Comparison of ENCODE assay signal across 27 cellular contexts in the genomic region with DNA sequence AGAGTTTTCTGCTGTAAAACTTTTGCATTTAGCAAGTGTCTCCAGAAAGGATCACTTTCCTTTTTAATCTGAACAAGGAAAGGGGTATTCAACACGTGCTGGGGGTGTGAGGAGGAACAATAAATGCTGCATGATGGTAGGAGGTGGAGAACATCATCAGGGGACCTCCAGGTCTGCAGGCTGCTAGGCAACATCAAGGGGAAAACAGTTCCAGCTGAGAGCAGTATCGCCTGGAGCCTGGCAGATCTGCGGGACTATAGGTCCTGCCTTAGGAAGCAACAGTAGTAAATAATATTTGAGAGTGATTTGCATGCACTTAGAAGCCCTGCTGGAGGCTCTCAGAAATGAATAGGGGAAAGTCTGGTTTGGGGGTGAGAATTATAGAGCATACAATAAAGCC.
"Had no signal": no experiment of that assay in that cellular context is flagged by ENCODE, and none has a peak within 500 bp of the region (broad histone marks: within the 10 kb centered on the region; RNA-seq: fewer than 3 reads in every experiment).

No MANE protein-coding gene starts in this region.

- H3K27ac Mint-ChIP-seq: activated CD4-positive, alpha-beta memory T cell treated with anti-CD3 and anti-CD28 coated beads, Interleukin-2, amount 10 ng/mL, durations not matched to agents 7 days and 5 days; activated CD4-positive, alpha-beta T cell treated with anti-CD3 and anti-CD28 coated beads, Interleukin-2, amount 10 ng/mL, durations not matched to agents 7 days and 5 days; activated naive CD4-positive, alpha-beta T cell treated with anti-CD3 and anti-CD28 coated beads, Interleukin-2, amount 50 U/mL, for 24 hours; activated T-cell treated with anti-CD3 and anti-CD28 coated beads, Interleukin-2, amount 50 U/mL, for 24 hours; activated T-helper 17 cell treated with anti-CD3 and anti-CD28 coated beads, Interleukin-2, amount 50 U/mL, for 72 hours; nephron progenitor cell; progenitor cell of endocrine pancreas; stimulated activated naive B cell treated with anti-CD40 and anti-IgM and Interleukin-4, amounts not matched to agents 10 μg/mL and 1 μg/mL and 100 μg/mL, for 72 hours had no signal

- H3K9me3 Mint-ChIP-seq: activated CD4-positive, alpha-beta memory T cell treated with anti-CD3 and anti-CD28 coated beads, Interleukin-2, amount 10 ng/mL, durations not matched to agents 7 days and 5 days; activated CD4-positive, alpha-beta T cell treated with anti-CD3 and anti-CD28 coated beads, Interleukin-2, amount 10 ng/mL, durations not matched to agents 7 days and 5 days; activated naive CD4-positive, alpha-beta T cell treated with anti-CD3 and anti-CD28 coated beads, Interleukin-2, amount 50 U/mL, for 24 hours; activated T-cell treated with anti-CD3 and anti-CD28 coated beads, Interleukin-2, amount 50 U/mL, for 24 hours; activated T-helper 17 cell treated with anti-CD3 and anti-CD28 coated beads, Interleukin-2, amount 50 U/mL, for 72 hours; nephron progenitor cell had no signal

- H3K9me3 ChIP-seq: breast epithelium, heart right ventricle, left lung, lower lobe of right lung, ovary, stomach, thyroid gland, upper lobe of left lung had no signal

- H3K27me3 Mint-ChIP-seq: activated CD4-positive, alpha-beta memory T cell treated with anti-CD3 and anti-CD28 coated beads, Interleukin-2, amount 10 ng/mL, durations not matched to agents 7 days and 5 days; progenitor cell of endocrine pancreas had no signal

- H3K4me3 Mint-ChIP-seq: activated CD4-positive, alpha-beta memory T cell treated with anti-CD3 and anti-CD28 coated beads, Interleukin-2, amount 10 ng/mL, durations not matched to agents 7 days and 5 days; activated CD4-positive, alpha-beta T cell treated with anti-CD3 and anti-CD28 coated beads, Interleukin-2, amount 10 ng/mL, durations not matched to agents 7 days and 5 days; activated naive CD4-positive, alpha-beta T cell treated with anti-CD3 and anti-CD28 coated beads, Interleukin-2, amount 50 U/mL, for 24 hours; activated T-cell treated with anti-CD3 and anti-CD28 coated beads, Interleukin-2, amount 50 U/mL, for 24 hours; activated T-helper 17 cell treated with anti-CD3 and anti-CD28 coated beads, Interleukin-2, amount 50 U/mL, for 72 hours; nephron progenitor cell; stimulated activated naive B cell treated with anti-CD40 and anti-IgM and Interleukin-4, amounts not matched to agents 10 μg/mL and 1 μg/mL and 100 μg/mL, for 72 hours had no signal

- H3K4me1 Mint-ChIP-seq: stimulated activated naive B cell treated with anti-CD40 and anti-IgM and Interleukin-4, amounts not matched to agents 10 μg/mL and 1 μg/mL and 100 μg/mL, for 72 hours had no signal

- H3K36me3 Mint-ChIP-seq: activated naive CD4-positive, alpha-beta T cell treated with anti-CD3 and anti-CD28 coated beads, Interleukin-2, amount 50 U/mL, for 24 hours; stimulated activated naive B cell treated with anti-CD40 and anti-IgM and Interleukin-4, amounts not matched to agents 10 μg/mL and 1 μg/mL and 100 μg/mL, for 72 hours had no signal

- ATAC-seq: activated T-helper 17 cell treated with anti-CD3 and anti-CD28 coated beads, Interleukin-2, amount 50 U/mL, for 72 hours; esophagus mucosa; heart right ventricle; left lung; lower lobe of right lung; sciatic nerve; stimulated activated naive B cell treated with anti-CD40 and anti-IgM and Interleukin-4, amounts not matched to agents 10 μg/mL and 1 μg/mL and 100 μg/mL, for 72 hours had no signal

- DNase-seq: activated CD4-positive, alpha-beta memory T cell treated with anti-CD3 and anti-CD28 coated beads, Interleukin-2, amount 10 ng/mL, durations not matched to agents 7 days and 5 days; activated CD4-positive, alpha-beta T cell treated with anti-CD3 and anti-CD28 coated beads for 1 hour; activated CD4-positive, alpha-beta T cell treated with anti-CD3 and anti-CD28 coated beads, Interleukin-2, amount 10 ng/mL, durations not matched to agents 7 days and 5 days; activated CD8-positive, alpha-beta memory T cell treated with anti-CD3 and anti-CD28 coated beads, Interleukin-2, amount 50 U/mL, for 48 hours; activated T-cell treated with anti-CD3 and anti-CD28 coated beads, Interleukin-2, amount 50 U/mL, for 24 hours; central memory CD4-positive, alpha-beta T cell; foreskin fibroblast; heart right ventricle; kidney glomerular epithelial cell; left lung; lower lobe of right lung; nephron progenitor cell; ovary; retina; stimulated activated CD4-positive, alpha-beta T cell treated with anti-CD3 and anti-CD28 coated beads, Interleukin-4, amount 100 ng/mL, for 4 hours; stimulated activated naive B cell treated with anti-CD40 and anti-IgM and Interleukin-4, amounts not matched to agents 10 μg/mL and 1 μg/mL and 100 μg/mL, for 72 hours; stomach; T-helper 2 cell; thyroid gland; upper lobe of left lung had no signal

- H3K4me3 ChIP-seq: breast epithelium, heart right ventricle, left lung, lower lobe of right lung, ovary, skin epidermis, stomach, thyroid gland, upper lobe of left lung had no signal

- H3K27ac ChIP-seq: breast epithelium, heart right ventricle, left lung, lower lobe of right lung, ovary, skin epidermis, stomach, thyroid gland, upper lobe of left lung had no signal

- H3K4me1 ChIP-seq: breast epithelium, heart right ventricle, left lung, lower lobe of right lung, stomach, thyroid gland, upper lobe of left lung had no signal

- H3K36me3 ChIP-seq: breast epithelium, heart right ventricle, left lung, lower lobe of right lung, ovary, stomach, thyroid gland, upper lobe of left lung had no signal

- H3K27me3 ChIP-seq: breast epithelium, left lung, ovary, stomach, thyroid gland, upper lobe of left lung had no signal
